Comparison of ENCODE assay signal across 9 cellular contexts in genomic region chr17:32912218-32912897, GRCh38. TPM values are rescaled to one million over a fixed set of nuclear protein-coding genes. Genes with fewer than 3 reads are reported as not detected.
DNase-seq lines count a peak whose midpoint lies in the region; ATAC-seq and TF ChIP-seq lines count a peak whose summit lies in the region.
"Had no signal": no experiment of that assay in that cellular context is flagged by ENCODE, and none has a peak within 500 bp of the region (broad histone marks: within the 10 kb centered on the region; RNA-seq: fewer than 3 reads in every experiment).

No MANE protein-coding gene starts in this region.

- intact Hi-C loops in esophagus squamous epithelium (cut with DNase I) = no loop called here

- no peak for TF ChIP-seq POLR2A in esophagus squamous epithelium (IDR thresholded peaks at IDR 0.05)

- ATAC-seq in GM21447 (IDR thresholded peaks at IDR 0.05; ENCODE audit: unreplicated experiment) = no peak
- no peak for ATAC-seq in GM19328 (IDR thresholded peaks at IDR 0.05; ENCODE audit: unreplicated experiment)
- ATAC-seq in GM18858 (IDR thresholded peaks at IDR 0.05; ENCODE audit: unreplicated experiment) = no peak

- H3K4me3 ChIP-seq in esophagus squamous epithelium = peak overlapping the region in 3 of 4 donors; percentile 3 to 42 (median 24)
- H3K4me3 ChIP-seq: gastrocnemius medialis had no signal

- TF ChIP-seq CTCF in AG09319 (IDR thresholded peaks at IDR 0.05; ENCODE audit: low read depth, low read length) = peak; percentile 19
- peak in 2 of 6 experiments; percentile 9 to 18 for TF ChIP-seq CTCF in esophagus squamous epithelium (IDR thresholded peaks at IDR 0.05)

- H3K9me3 ChIP-seq in esophagus squamous epithelium = no peaks in the 10 kb centered on the region
- H3K9me3 ChIP-seq: gastrocnemius medialis had no signal

- no peaks in the 10 kb centered on the region for H3K36me3 ChIP-seq in esophagus squamous epithelium
- H3K36me3 ChIP-seq: gastrocnemius medialis had no signal

- peak overlapping the region; percentile 35 to 81 (median 67) for H3K27ac ChIP-seq in esophagus squamous epithelium
- H3K27ac ChIP-seq: gastrocnemius medialis had no signal

- DNase-seq in AG09319 (ENCODE audit: extremely low read depth, low read depth) (peak; percentile 45), NCI-H2029 treated with DMSO at 0.1 percent for 48 hours (lab: John Stamatoyannopoulos, UW) (peak; percentile 75), esophagus squamous epithelium (lab: John Stamatoyannopoulos, UW) (no peak), myocyte (ENCODE audit: low read depth) (peak; percentile 64), middle frontal gyrus (ENCODE audit: extremely low spot score, low spot score) (no peak)
- DNase-seq: gastrocnemius medialis had no signal

- WGBS in esophagus squamous epithelium, 2 donors = 10 to 22% methylated on average over 10 of the region's 10 CpGs

- H3K27me3 ChIP-seq in esophagus squamous epithelium = no peaks in the 10 kb centered on the region
- H3K27me3 ChIP-seq: gastrocnemius medialis had no signal

- peaks cover 0 to 26% (median 3%) of the 10 kb centered on the region in 3 donors for H3K4me1 ChIP-seq in esophagus squamous epithelium
- H3K4me1 ChIP-seq: gastrocnemius medialis had no signal

RNA-seq across cellular contexts. Expression of gene TMEM98, which starts 15.6 kb away (rescaled TPM):
- total RNA-seq in esophagus squamous epithelium (10 to 100 TPM in 3 of 4 donors, 1 to 10 TPM in 1; 6.4 to 61.4 (median 27.8) TPM), myocyte (78.7 and 90.4 TPM in 2 replicates)
- polyA plus RNA-seq in myocyte (2012) = 173 TPM

RNA-seq across cellular contexts. Expression of gene MYO1D, which starts 35.4 kb away (rescaled TPM):
- 10 to 100 TPM; 58.8 to 86.8 (median 64.3) TPM for total RNA-seq in esophagus squamous epithelium
- total RNA-seq in myocyte = 34.8 and 49.2 TPM in 2 replicates
- polyA plus RNA-seq in myocyte (2012) = 45.4 TPM

Comparison
In these comparisons a context has a peak if more than half of its experiments do, and no peak if none do; other contexts are left out.
1. DNase-seq: peak in AG09319 (single experiment), NCI-H2029 treated with DMSO at 0.1 percent for 48 hours (single experiment) and myocyte (single experiment); none in esophagus squamous epithelium (single experiment) and middle frontal gyrus (single experiment).